In genomic region chr1:174999926-175000696, GRCh38 we compare ENCODE assay signal across 8 cellular contexts. TPM values are rescaled to one million over a fixed set of nuclear protein-coding genes. Genes with fewer than 3 reads are reported as not detected.
DNase-seq lines count a peak whose midpoint lies in the region; ATAC-seq lines count a peak whose summit lies in the region.

TSS of gene CACYBP (plus strand) at chr1:174999947. CDS start at chr1:175000181, 234 bp downstream.

- H3K9me3 Mint-ChIP-seq in activated T-cell treated with anti-CD3 and anti-CD28 coated beads, Interleukin-2, amount 50 U/mL, for 4 hours, result no peaks in the 10 kb centered on the region

- peaks cover 48% of the 10 kb centered on the region for H3K4me1 Mint-ChIP-seq in activated T-cell treated with anti-CD3 and anti-CD28 coated beads, Interleukin-2, amount 50 U/mL, for 4 hours (ENCODE audit: low read depth)

- H3K36me3 Mint-ChIP-seq in activated T-cell treated with anti-CD3 and anti-CD28 coated beads, Interleukin-2, amount 50 U/mL, for 4 hours (ENCODE audit: insufficient read depth), result peaks cover 16% of the 10 kb centered on the region

- ATAC-seq in HG02588 (IDR thresholded peaks at IDR 0.05; ENCODE audit: unreplicated experiment), result peak; percentile 10
- peak; percentile 0 for ATAC-seq in activated T-cell treated with anti-CD3 and anti-CD28 coated beads, Interleukin-2, amount 50 U/mL, for 4 hours

- H3K4me3 Mint-ChIP-seq in activated T-cell treated with anti-CD3 and anti-CD28 coated beads, Interleukin-2, amount 50 U/mL, for 4 hours, result no peak within 1 kb of the TSS

- peak in 2 of 3 experiments; percentile 75 to 85 for DNase-seq in NCI-H1417 (lab: John Stamatoyannopoulos, UW)
- DNase-seq in NCI-H1417 treated with DMSO at 0.1 percent for 48 hours (lab: John Stamatoyannopoulos, UW), result no peak
- DNase-seq in NCI-H526 treated with DMSO at 0.1 percent for 48 hours (lab: John Stamatoyannopoulos, UW), result peak; percentile 66
- DNase-seq in activated T-cell treated with anti-CD3 and anti-CD28 coated beads, Interleukin-2, amount 50 U/mL, for 4 hours, result peak; percentile 18
- DNase-seq in germinal center (ENCODE audit: low spot score), result peak; percentile 56
- peak in 32 of 56 donors; percentile 34 to 95 (median 65) for DNase-seq in nucleus accumbens (lab: John Stamatoyannopoulos, UW)
- DNase-seq in NCI-H1930 (lab: John Stamatoyannopoulos, UW), result no peak

- no peaks in the 10 kb centered on the region for H3K27me3 Mint-ChIP-seq in activated T-cell treated with anti-CD3 and anti-CD28 coated beads, Interleukin-2, amount 50 U/mL, for 4 hours (ENCODE audit: low read depth)

RNA-seq across cellular contexts. Expression of gene CACYBP, which starts in this region (rescaled TPM):
- 100 to 1,000 TPM; 288 to 331 (median 317) TPM for total RNA-seq in activated T-cell treated with anti-CD3 and anti-CD28 coated beads, Interleukin-2, amount 50 U/mL, for 4 hours

Comparison
In these comparisons a context has a peak if more than half of its experiments do, and no peak if none do; other contexts are left out.
1. DNase-seq: peak in NCI-H1417 (2 of 3), NCI-H526 treated with DMSO at 0.1 percent for 48 hours (single experiment), activated T-cell treated with anti-CD3 and anti-CD28 coated beads, Interleukin-2, amount 50 U/mL, for 4 hours (single experiment), germinal center (single experiment) and nucleus accumbens (32 of 56); none in NCI-H1417 treated with DMSO at 0.1 percent for 48 hours (single experiment) and NCI-H1930 (0 of 2).